ENCODE assay signal across 26 cellular contexts in the genomic region with DNA sequence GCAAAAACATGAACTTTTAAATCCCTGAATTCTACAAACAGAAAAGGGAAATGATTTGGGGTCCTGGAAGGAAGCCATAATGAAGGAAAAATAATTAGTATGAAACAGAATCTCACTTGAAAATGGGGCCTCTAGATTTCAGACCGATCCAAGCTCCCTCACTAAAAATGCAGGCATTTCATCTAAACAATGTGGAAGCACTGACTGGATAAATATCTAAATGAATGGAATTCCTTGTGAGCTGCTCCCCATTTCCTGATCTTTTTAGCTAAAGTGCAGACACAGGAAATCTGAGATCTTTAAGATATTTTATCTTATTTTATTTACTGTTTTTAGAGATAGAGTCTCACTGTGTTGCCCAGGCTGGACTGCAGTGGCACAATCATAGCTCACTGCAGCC.
"Had no signal": no experiment of that assay in that cellular context is flagged by ENCODE, and none has a peak within 500 bp of the region (broad histone marks: within the 10 kb centered on the region; RNA-seq: fewer than 3 reads in every experiment).

No MANE protein-coding gene starts in this region.

- H3K4me3 ChIP-seq: body of pancreas, colonic mucosa, gastroesophageal sphincter, left ventricle myocardium inferior, lung, pancreas, psoas muscle, tibial nerve had no signal

- H3K4me1 ChIP-seq: body of pancreas, colonic mucosa, gastroesophageal sphincter, left ventricle myocardium inferior, pancreas, psoas muscle had no signal

- H3K36me3 Mint-ChIP-seq: activated naive CD8-positive, alpha-beta T cell; naive B cell had no signal

- H3K36me3 ChIP-seq: colonic mucosa, gastroesophageal sphincter, left ventricle myocardium inferior, pancreas, tibial nerve had no signal

- ATAC-seq: activated CD4-positive, alpha-beta T cell treated with anti-CD3 and anti-CD28 coated beads for 36 hours; body of pancreas; gastroesophageal sphincter; pancreas; psoas muscle had no signal

- DNase-seq: activated CD4-positive, alpha-beta T cell treated with anti-CD3 and anti-CD28 coated beads for 36 hours; activated CD4-positive, CD25-positive, alpha-beta regulatory T cell; activated effector memory CD4-positive, alpha-beta T cell treated with Interleukin-2 at 50 U/mL for 16 hours; activated naive CD4-positive, alpha-beta T cell treated with Interleukin-2 at 50 U/mL for 16 hours; activated T-cell treated with anti-CD3 and anti-CD28 coated beads for 4 hours; anterior cingulate cortex; body of pancreas; cerebellar nuclear complex; colonic mucosa; effector memory CD4-positive, alpha-beta T cell; erythroblast; hippocampal formation; left ventricle myocardium inferior; naive B cell; nucleus accumbens; pancreas; psoas muscle; stimulated activated CD4-positive, alpha-beta T cell treated with anti-CD3 and anti-CD28 coated beads, Interleukin-15, amount 100 ng/mL, for 24 hours; stimulated activated CD4-positive, alpha-beta T cell treated with anti-CD3 and anti-CD28 coated beads, Interleukin-2, amount 100 ng/mL, for 24 hours; stimulated activated naive CD4-positive, alpha-beta T cell; T-helper 1 cell had no signal

- H3K9me3 ChIP-seq: body of pancreas, colonic mucosa, gastroesophageal sphincter, left ventricle myocardium inferior, pancreas, psoas muscle, tibial nerve had no signal

- H3K4me3 Mint-ChIP-seq: activated CD4-positive, alpha-beta T cell treated with anti-CD3 and anti-CD28 coated beads for 36 hours; activated naive CD8-positive, alpha-beta T cell; naive B cell; T-helper 2 cell treated with Interferon-gamma antibody and Interleukin-4, amounts not matched to agents 5 μg/mL and 100 μg/mL, for 36 hours had no signal

- H3K27me3 Mint-ChIP-seq: activated CD4-positive, alpha-beta T cell treated with anti-CD3 and anti-CD28 coated beads for 36 hours; activated naive CD8-positive, alpha-beta T cell; naive B cell had no signal

- H3K27ac ChIP-seq: body of pancreas, colonic mucosa, gastroesophageal sphincter, left ventricle myocardium inferior, pancreas, psoas muscle had no signal

- H3K27me3 ChIP-seq: body of pancreas, colonic mucosa, gastroesophageal sphincter, pancreas, tibial nerve had no signal

- H3K4me1 Mint-ChIP-seq: activated CD4-positive, alpha-beta T cell treated with anti-CD3 and anti-CD28 coated beads for 36 hours; naive B cell had no signal

- H3K27ac Mint-ChIP-seq: activated CD4-positive, alpha-beta T cell treated with anti-CD3 and anti-CD28 coated beads for 36 hours; activated naive CD8-positive, alpha-beta T cell; naive B cell; T-helper 2 cell treated with Interferon-gamma antibody and Interleukin-4, amounts not matched to agents 5 μg/mL and 100 μg/mL, for 36 hours had no signal
